In genomic region chr19:38373907-38374331, GRCh38 we compare ENCODE assay signal across 8 cellular contexts. TPM values are rescaled to one million over a fixed set of nuclear protein-coding genes. Genes with fewer than 3 reads are reported as not detected.
DNase-seq lines count a peak whose midpoint lies in the region; ATAC-seq and TF ChIP-seq lines count a peak whose summit lies in the region.

No MANE protein-coding gene starts in this region.

- peak overlapping the region; percentile 89 for H2AFZ ChIP-seq in mammary epithelial cell (ENCODE audit: low read depth, low read length)

- no TSS peak for BruUV-seq in mammary epithelial cell (replicated peaks; lab: Mats Ljungman, UMichigan)

- intact Hi-C loops in left ventricle myocardium inferior (cut with micrococcal nuclease) (no loop called here), Right ventricle myocardium superior (cut with DNase I) (loop anchor here (2.0 kb wide), 1 partner anchor 39 kb away; the partner anchor contains the start of gene CATSPERG), mammary epithelial cell (cut with micrococcal nuclease) (loop anchor here (1.0 kb wide), 2 partner anchors 12 to 38 kb away; no protein-coding TSS in a partner anchor)

- H3K4me2 ChIP-seq in mammary epithelial cell (ENCODE audit: insufficient read depth, low read depth, low read length): peak overlapping the region; percentile 70

- peaks cover 38% of the 10 kb centered on the region for H3K79me2 ChIP-seq in mammary epithelial cell (ENCODE audit: insufficient read depth, low read length)

- dilution Hi-C loops in mammary epithelial cell (cut with HindIII; ENCODE audit: low sequenced_read_pairs): no loop called here

- H3K9me3 ChIP-seq in left ventricle myocardium inferior (replicated peaks): no peaks in the 10 kb centered on the region
- H3K9me3 ChIP-seq in mammary epithelial cell (replicated peaks; ENCODE audit: insufficient read depth, low read length): no peaks in the 10 kb centered on the region
- H3K9me3 ChIP-seq in mucosa of rectum (ENCODE audit: control insufficient read depth in 2 of 2, low read length in 2 of 2): no peaks in the 10 kb centered on the region

- TF ChIP-seq CTCF in left ventricle myocardium inferior (IDR thresholded peaks at IDR 0.05; ENCODE audit: borderline replicate concordance): no peak
- no peak for TF ChIP-seq CTCF in mammary epithelial cell (conservative IDR thresholded peaks at IDR 0.05 in 1 of 2, IDR thresholded peaks at IDR 0.05 in 1 of 2; ENCODE audit: extremely low read depth in 1 of 2, insufficient read depth in 1 of 2, low read depth in 1 of 2, low read length in 2 of 2)

- H3K4me1 ChIP-seq in left ventricle myocardium inferior (peaks cover 41% of the 10 kb centered on the region), mammary epithelial cell (ENCODE audit: insufficient read depth, low read length) (peaks cover 14% of the 10 kb centered on the region), mucosa of rectum (ENCODE audit: control insufficient read depth in 2 of 2, insufficient read depth in 2 of 2, low read length in 2 of 2) (peaks cover 12 to 19% of the 10 kb centered on the region in 2 donors)

- CTCF ChIA-PET in mammary epithelial cell (lab: Charles Lee; ENCODE audit: low non-redundant PET): interaction anchor here (0.8 to 1.1 kb wide), 2 partner anchors 29 to 38 kb away, joined by 6 to 7 read pairs; partner anchors contain the start of genes CATSPERG and FAM98C

- DNase-seq in left ventricle myocardium inferior (no peak), Right ventricle myocardium superior (no peak), mammary epithelial cell (no peak), UCSD-AML1 (lab: John Stamatoyannopoulos, UW; ENCODE audit: unreplicated experiment) (no peak), SIG-M5 (lab: John Stamatoyannopoulos, UW) (no peak), NCI-H1694 treated with DMSO at 0.1 percent for 48 hours (lab: John Stamatoyannopoulos, UW) (no peak)

- H3K9ac ChIP-seq in mammary epithelial cell (ENCODE audit: insufficient read depth, low read length): peak overlapping the region; percentile 33
- peak overlapping the region; percentile 32 to 97 for H3K9ac ChIP-seq in mucosa of rectum (ENCODE audit: low read depth in 1 of 2, low read length in 2 of 2)

- 39% methylated on average over 6 of the region's 6 CpGs for WGBS in mammary epithelial cell (ENCODE audit: low coverage, missing lambda C conversion rate)

- in situ Hi-C loops in mammary epithelial cell (cut with MboI; ENCODE audit: low sequenced_read_pairs in 2 of 2): no loop called here

- no peaks in the 10 kb centered on the region for H3K27me3 ChIP-seq in left ventricle myocardium inferior (ENCODE audit: low read depth)
- H3K27me3 ChIP-seq in mammary epithelial cell (ENCODE audit: insufficient read depth, low read length): no peaks in the 10 kb centered on the region
- H3K27me3 ChIP-seq in mucosa of rectum (ENCODE audit: control insufficient read depth in 2 of 2, insufficient read depth in 2 of 2, low read length in 2 of 2): peaks cover 0 to 5% of the 10 kb centered on the region in 2 donors

- no peaks in the 10 kb centered on the region for H4K20me1 ChIP-seq in mammary epithelial cell (ENCODE audit: insufficient read depth, low read length)

- H3K36me3 ChIP-seq in left ventricle myocardium inferior (peaks cover 25% of the 10 kb centered on the region), mammary epithelial cell (ENCODE audit: insufficient read depth, low read length) (peaks cover 10% of the 10 kb centered on the region), mucosa of rectum (ENCODE audit: control insufficient read depth in 2 of 2, insufficient read depth in 2 of 2, low read length in 2 of 2) (peaks cover 7 to 9% of the 10 kb centered on the region in 2 donors)

- H3K4me3 ChIP-seq in left ventricle myocardium inferior (peak overlapping the region; percentile 86), mammary epithelial cell (replicated peaks in 1 of 3; ENCODE audit: insufficient read depth in 1 of 3, low read depth in 2 of 3, low read length in 3 of 3) (peak overlapping the region; percentile 39 to 79 (median 59)), mucosa of rectum (ENCODE audit: low read length in 2 of 2) (peak overlapping the region; percentile 84 to 87)

- peak overlapping the region; percentile 93 for H3K27ac ChIP-seq in left ventricle myocardium inferior (replicated peaks)
- peak overlapping the region; percentile 33 for H3K27ac ChIP-seq in mammary epithelial cell (ENCODE audit: insufficient read depth, low read depth, low read length)
- peak overlapping the region; percentile 85 to 92 for H3K27ac ChIP-seq in mucosa of rectum (ENCODE audit: low read depth in 2 of 2, low read length in 2 of 2)

- no peak for ATAC-seq in Right ventricle myocardium superior (ENCODE audit: poor library complexity)
- no peak for ATAC-seq in GM18498 (IDR thresholded peaks at IDR 0.05; ENCODE audit: unreplicated experiment)

RNA-seq across cellular contexts. Expression of gene PSMD8, which starts 0.5 kb away (rescaled TPM):
- total RNA-seq in left ventricle myocardium inferior (349 TPM), Right ventricle myocardium superior (299 TPM), mammary epithelial cell (100 to 1,000 TPM; 247 to 401 TPM)
- 458 TPM for polyA plus RNA-seq in mammary epithelial cell
- 202 TPM for polyA minus RNA-seq in mammary epithelial cell

RNA-seq across cellular contexts. Expression of gene GGN, which starts 13.9 kb away (rescaled TPM):
- total RNA-seq in left ventricle myocardium inferior (not detected), Right ventricle myocardium superior (0.27 TPM), mammary epithelial cell (under 1 TPM; 0.17 to 0.68 TPM)
- polyA plus RNA-seq in mammary epithelial cell: not detected
- polyA minus RNA-seq in mammary epithelial cell: not detected

RNA-seq across cellular contexts. Expression of gene SPRED3, which starts 14.6 kb away (rescaled TPM):
- total RNA-seq in left ventricle myocardium inferior (0.71 TPM), Right ventricle myocardium superior (0.40 TPM), mammary epithelial cell (1 to 10 TPM in 1 of 2 donors, under 1 TPM in 1; 0.83 to 6.1 TPM)
- polyA plus RNA-seq in mammary epithelial cell: 0.43 TPM
- polyA minus RNA-seq in mammary epithelial cell: 0.36 TPM

RNA-seq across cellular contexts. Expression of gene FAM98C, which starts 29.0 kb away (rescaled TPM):
- total RNA-seq in left ventricle myocardium inferior (11.5 TPM), Right ventricle myocardium superior (10.5 TPM), mammary epithelial cell (10 to 100 TPM; 10.5 to 14.9 TPM)
- 9.2 TPM for polyA plus RNA-seq in mammary epithelial cell
- 19.3 TPM for polyA minus RNA-seq in mammary epithelial cell

RNA-seq across cellular contexts. Expression of gene CATSPERG, which starts 38.3 kb away (rescaled TPM):
- total RNA-seq in left ventricle myocardium inferior (1.4 TPM), Right ventricle myocardium superior (0.86 TPM), mammary epithelial cell (1 to 10 TPM in 1 of 2 donors, under 1 TPM in 1; 0.83 to 2.8 TPM)
- polyA plus RNA-seq in mammary epithelial cell: 0.96 TPM
- not detected for polyA minus RNA-seq in mammary epithelial cell

Comparison
In these comparisons a context has a peak if more than half of its experiments do, and no peak if none do; other contexts are left out.
1. H3K27ac ChIP-seq: peak in every context shown above with its lines; median percentile 93 in left ventricle myocardium inferior; 88 in mucosa of rectum; 33 in mammary epithelial cell.